Comparison of ENCODE assay signal across 8 cellular contexts in genomic region chr2:40488927-40489677, GRCh38. TPM values are rescaled to one million over a fixed set of nuclear protein-coding genes. Genes with fewer than 3 reads are reported as not detected.
DNase-seq lines count a peak whose midpoint lies in the region; ATAC-seq and TF ChIP-seq lines count a peak whose summit lies in the region.

No MANE protein-coding gene starts in this region.

- intact Hi-C loops in activated CD8-positive, alpha-beta T cell treated with anti-CD3 and anti-CD28 coated beads for 36 hours (cut with micrococcal nuclease): no loop called here

- H3K27ac ChIP-seq in layer of hippocampus (ENCODE audit: low read depth, low read length): peak overlapping the region; percentile 38
- H3K27ac ChIP-seq in upper lobe of left lung: peak overlapping the region; percentile 30 to 71 (median 56)

- peak overlapping the region in 3 of 4 donors; percentile 28 to 49 (median 46) for H3K4me3 ChIP-seq in upper lobe of left lung

- CTCF ChIA-PET in activated CD8-positive, alpha-beta memory T cell treated with anti-CD3 and anti-CD28 coated beads, Interleukin-2, amount 10 ng/mL, durations not matched to agents 7 days and 5 days (lab: Charles Lee): no interaction called here
- CTCF ChIA-PET in activated CD8-positive, alpha-beta T cell treated with anti-CD3 and anti-CD28 coated beads for 36 hours (lab: Charles Lee): interaction anchor here (2.7 kb wide), 1 partner anchor 66 kb away, joined by 7 read pairs; no protein-coding TSS in a partner anchor

- H3K27me3 ChIP-seq in layer of hippocampus (ENCODE audit: control insufficient read depth, insufficient read depth, low read length) (no peaks in the 10 kb centered on the region), upper lobe of left lung (no peaks in the 10 kb centered on the region)

- H3K9me3 ChIP-seq in upper lobe of left lung: no peaks in the 10 kb centered on the region

- no peaks in the 10 kb centered on the region for H3K27me3 Mint-ChIP-seq in activated CD8-positive, alpha-beta memory T cell treated with anti-CD3 and anti-CD28 coated beads, Interleukin-2, amount 10 ng/mL, durations not matched to agents 7 days and 5 days
- H3K27me3 Mint-ChIP-seq in activated CD8-positive, alpha-beta T cell treated with anti-CD3 and anti-CD28 coated beads for 36 hours: peaks cover 2% of the 10 kb centered on the region

- no peaks in the 10 kb centered on the region for H3K9me3 Mint-ChIP-seq in activated CD8-positive, alpha-beta memory T cell treated with anti-CD3 and anti-CD28 coated beads, Interleukin-2, amount 10 ng/mL, durations not matched to agents 7 days and 5 days (ENCODE audit: low read depth)
- peaks cover 1% of the 10 kb centered on the region for H3K9me3 Mint-ChIP-seq in activated CD8-positive, alpha-beta T cell treated with anti-CD3 and anti-CD28 coated beads for 36 hours

- H3K4me1 Mint-ChIP-seq in activated CD8-positive, alpha-beta memory T cell treated with anti-CD3 and anti-CD28 coated beads, Interleukin-2, amount 10 ng/mL, durations not matched to agents 7 days and 5 days: peaks cover 4% of the 10 kb centered on the region
- peaks cover 5% of the 10 kb centered on the region for H3K4me1 Mint-ChIP-seq in activated CD8-positive, alpha-beta T cell treated with anti-CD3 and anti-CD28 coated beads for 36 hours (ENCODE audit: low read depth)

- peak in 1 of 4 donors; percentile 14 for TF ChIP-seq POLR2A in upper lobe of left lung (IDR thresholded peaks at IDR 0.05)

- DNase-seq in activated CD8-positive, alpha-beta memory T cell treated with anti-CD3 and anti-CD28 coated beads, Interleukin-2, amount 10 ng/mL, durations not matched to agents 7 days and 5 days: no peak
- no peak for DNase-seq in activated CD8-positive, alpha-beta memory T cell treated with anti-CD3 and anti-CD28 coated beads, Interleukin-2, amount 50 U/mL, for 4 hours
- DNase-seq in activated CD8-positive, alpha-beta T cell treated with anti-CD3 and anti-CD28 coated beads for 36 hours: peak; percentile 2
- DNase-seq in upper lobe of left lung: no peak

- no peaks in the 10 kb centered on the region for H3K36me3 ChIP-seq in upper lobe of left lung

- peak; percentile 42 for ATAC-seq in activated CD8-positive, alpha-beta memory T cell treated with anti-CD3 and anti-CD28 coated beads, Interleukin-2, amount 10 ng/mL, durations not matched to agents 7 days and 5 days
- ATAC-seq in activated CD8-positive, alpha-beta T cell treated with anti-CD3 and anti-CD28 coated beads for 36 hours: peak; percentile 47
- ATAC-seq in upper lobe of left lung (ENCODE audit: low FRiP score in 2 of 2) (peak in 1 of 2 donors; percentile 77), HG03280 (IDR thresholded peaks at IDR 0.05; ENCODE audit: unreplicated experiment) (no peak), HG02678 (IDR thresholded peaks at IDR 0.05; ENCODE audit: unreplicated experiment) (no peak), GM21529 (IDR thresholded peaks at IDR 0.05; ENCODE audit: unreplicated experiment) (no peak)

- 41 to 50% methylated on average over 11 of the region's 11 CpGs for whole genome bisulfite sequencing in upper lobe of left lung, 2 donors

- TF ChIP-seq EP300 in upper lobe of left lung (IDR thresholded peaks at IDR 0.05): no peak

- peak overlapping the region; percentile 12 for H3K27ac Mint-ChIP-seq in activated CD8-positive, alpha-beta memory T cell treated with anti-CD3 and anti-CD28 coated beads, Interleukin-2, amount 10 ng/mL, durations not matched to agents 7 days and 5 days
- H3K27ac Mint-ChIP-seq in activated CD8-positive, alpha-beta T cell treated with anti-CD3 and anti-CD28 coated beads for 36 hours: no peak overlapping the region

- H3K4me1 ChIP-seq in upper lobe of left lung: peaks cover 0 to 10% (median 5%) of the 10 kb centered on the region in 4 donors

- no peaks in the 10 kb centered on the region for H3K36me3 Mint-ChIP-seq in activated CD8-positive, alpha-beta memory T cell treated with anti-CD3 and anti-CD28 coated beads, Interleukin-2, amount 10 ng/mL, durations not matched to agents 7 days and 5 days
- peaks cover 1% of the 10 kb centered on the region for H3K36me3 Mint-ChIP-seq in activated CD8-positive, alpha-beta T cell treated with anti-CD3 and anti-CD28 coated beads for 36 hours (ENCODE audit: low read depth)

- POLR2A ChIA-PET in activated CD8-positive, alpha-beta T cell treated with anti-CD3 and anti-CD28 coated beads for 36 hours (lab: Charles Lee): no interaction called here

- peak overlapping the region; percentile 48 for H3K4me3 Mint-ChIP-seq in activated CD8-positive, alpha-beta memory T cell treated with anti-CD3 and anti-CD28 coated beads, Interleukin-2, amount 10 ng/mL, durations not matched to agents 7 days and 5 days
- H3K4me3 Mint-ChIP-seq in activated CD8-positive, alpha-beta T cell treated with anti-CD3 and anti-CD28 coated beads for 36 hours: peak overlapping the region; percentile 34

- TF ChIP-seq CTCF in activated CD8-positive, alpha-beta T cell treated with anti-CD3 and anti-CD28 coated beads for 36 hours (IDR thresholded peaks at IDR 0.05): no peak
- no peak for TF ChIP-seq CTCF in upper lobe of left lung (IDR thresholded peaks at IDR 0.05)

RNA-seq across cellular contexts. Expression of gene SLC8A1, which starts 37.2 kb away (rescaled TPM):
- total RNA-seq in activated CD8-positive, alpha-beta memory T cell treated with anti-CD3 and anti-CD28 coated beads, Interleukin-2, amount 10 ng/mL, durations not matched to agents 7 days and 5 days: 1 to 10 TPM in 1 of 2 experiments, under 1 TPM in 1; 0.44 to 1.1 TPM
- under 1 TPM; 0.23 to 0.34 TPM for total RNA-seq in activated CD8-positive, alpha-beta T cell treated with anti-CD3 and anti-CD28 coated beads for 36 hours
- total RNA-seq in upper lobe of left lung: 10 to 100 TPM; 21.8 to 58.6 (median 25.3) TPM

Comparison
In these comparisons a context has a peak if more than half of its experiments do, and no peak if none do; other contexts are left out.
1. ATAC-seq: peak in activated CD8-positive, alpha-beta memory T cell treated with anti-CD3 and anti-CD28 coated beads, Interleukin-2, amount 10 ng/mL, durations not matched to agents 7 days and 5 days (single experiment) and activated CD8-positive, alpha-beta T cell treated with anti-CD3 and anti-CD28 coated beads for 36 hours (single experiment); none in HG03280 (single experiment), HG02678 (single experiment) and GM21529 (single experiment).
2. RNA of gene SLC8A1, which starts 37.2 kb away (total RNA-seq): 21.8 to 58.6 TPM in upper lobe of left lung; 0.44 to 1.1 TPM in activated CD8-positive, alpha-beta memory T cell treated with anti-CD3 and anti-CD28 coated beads, Interleukin-2, amount 10 ng/mL, durations not matched to agents 7 days and 5 days and 0.23 to 0.34 TPM in activated CD8-positive, alpha-beta T cell treated with anti-CD3 and anti-CD28 coated beads for 36 hours; every median in the first group is over 10 times any median in the second.